Comparison of ENCODE assay signal across 9 cellular contexts in genomic region chr12:108826115-108826806, GRCh38. TPM values are rescaled to one million over a fixed set of nuclear protein-coding genes. Genes with fewer than 3 reads are reported as not detected.
DNase-seq lines count a peak whose midpoint lies in the region; FAIRE-seq and TF ChIP-seq lines count a peak whose summit lies in the region.
"Had no signal": no experiment of that assay in that cellular context is flagged by ENCODE, and none has a peak within 500 bp of the region (broad histone marks: within the 10 kb centered on the region; RNA-seq: fewer than 3 reads in every experiment).

No MANE protein-coding gene starts in this region.

- peaks cover 60% of the 10 kb centered on the region for H3K4me1 Mint-ChIP-seq in activated T-helper 1 cell treated with anti-CD3 and anti-CD28 coated beads, Interleukin-12 subunit alpha, Interleukin-12 subunit beta, Interleukin-2, Interleukin-4 antibody, amounts not matched to agents 30 ng/mL and 10 ng/mL and 1 ng/mL, durations not matched to agents 14 hours and 24 hours and 36 hours (ENCODE audit: low read depth)

- H3K4me3 ChIP-seq in cardiac muscle cell = no peak overlapping the region

- H3K36me3 ChIP-seq in cardiac muscle cell = peaks cover 25% of the 10 kb centered on the region

- H3K27ac Mint-ChIP-seq in activated T-helper 1 cell treated with anti-CD3 and anti-CD28 coated beads, Interleukin-12 subunit alpha, Interleukin-12 subunit beta, Interleukin-2, Interleukin-4 antibody, amounts not matched to agents 30 ng/mL and 10 ng/mL and 1 ng/mL, durations not matched to agents 14 hours and 24 hours and 36 hours = peak overlapping the region; percentile 53

- DNase-seq in A172 (ENCODE audit: low spot score) (peak; percentile 88), GOT3 (lab: John Stamatoyannopoulos, UW) (peak; percentile 22), cardiac muscle cell (ENCODE audit: low read depth in 1 of 2, low spot score in 1 of 2) (peak in 1 of 2 donors; percentile 94), putamen (ENCODE audit: low spot score) (peak; percentile 63), GM19238 (ENCODE audit: insufficient read length, low spot score) (no peak), GDM1 (lab: John Stamatoyannopoulos, UW) (no peak), D721Med (ENCODE audit: insufficient read length, low spot score) (no peak)
- no peak for DNase-seq in activated T-helper 1 cell treated with anti-CD3 and anti-CD28 coated beads, Interleukin-12 subunit alpha, Interleukin-12 subunit beta, Interleukin-2, Interleukin-4 antibody, amounts not matched to agents 30 ng/mL and 10 ng/mL and 1 ng/mL, durations not matched to agents 14 hours and 24 hours and 36 hours (ENCODE audit: low spot score)

- H3K36me3 Mint-ChIP-seq in activated T-helper 1 cell treated with anti-CD3 and anti-CD28 coated beads, Interleukin-12 subunit alpha, Interleukin-12 subunit beta, Interleukin-2, Interleukin-4 antibody, amounts not matched to agents 30 ng/mL and 10 ng/mL and 1 ng/mL, durations not matched to agents 14 hours and 24 hours and 36 hours (ENCODE audit: low read depth) = peaks cover 12% of the 10 kb centered on the region

- TF ChIP-seq CTCF in cardiac muscle cell (IDR thresholded peaks at IDR 0.05; ENCODE audit: low read depth, low read length) (peak; percentile 17), D721Med (IDR thresholded peaks at IDR 0.05; ENCODE audit: insufficient read depth, missing control alignments) (no peak)

- intact Hi-C loops in activated T-helper 1 cell treated with anti-CD3 and anti-CD28 coated beads, Interleukin-12 subunit alpha, Interleukin-12 subunit beta, Interleukin-2, Interleukin-4 antibody, amounts not matched to agents 30 ng/mL and 10 ng/mL and 1 ng/mL, durations not matched to agents 14 hours and 24 hours and 36 hours (cut with micrococcal nuclease) = loop anchor here (5.0 kb wide), 1 partner anchor 226 kb away; the partner anchor contains the start of gene USP30

- peak overlapping the region; percentile 48 for H3K4me3 Mint-ChIP-seq in activated T-helper 1 cell treated with anti-CD3 and anti-CD28 coated beads, Interleukin-12 subunit alpha, Interleukin-12 subunit beta, Interleukin-2, Interleukin-4 antibody, amounts not matched to agents 30 ng/mL and 10 ng/mL and 1 ng/mL, durations not matched to agents 14 hours and 24 hours and 36 hours

- peaks cover 22% of the 10 kb centered on the region for H3K4me1 ChIP-seq in cardiac muscle cell (ENCODE audit: low read depth)

- no peaks in the 10 kb centered on the region for H3K27me3 ChIP-seq in cardiac muscle cell

- H3K27ac ChIP-seq in cardiac muscle cell = peak overlapping the region; percentile 80

- no peaks in the 10 kb centered on the region for H3K27me3 Mint-ChIP-seq in activated T-helper 1 cell treated with anti-CD3 and anti-CD28 coated beads, Interleukin-12 subunit alpha, Interleukin-12 subunit beta, Interleukin-2, Interleukin-4 antibody, amounts not matched to agents 30 ng/mL and 10 ng/mL and 1 ng/mL, durations not matched to agents 14 hours and 24 hours and 36 hours (ENCODE audit: insufficient read depth)

- H3K9me3 Mint-ChIP-seq in activated T-helper 1 cell treated with anti-CD3 and anti-CD28 coated beads, Interleukin-12 subunit alpha, Interleukin-12 subunit beta, Interleukin-2, Interleukin-4 antibody, amounts not matched to agents 30 ng/mL and 10 ng/mL and 1 ng/mL, durations not matched to agents 14 hours and 24 hours and 36 hours = no peaks in the 10 kb centered on the region

- no peaks in the 10 kb centered on the region for H3K9me3 ChIP-seq in cardiac muscle cell (ENCODE audit: low read depth)

- FAIRE-seq in D721Med (lab: Jason Lieb, UNC) = no peak
- FAIRE-seq: endometrium had no signal

RNA-seq across cellular contexts. Expression of gene SSH1, which starts 31.1 kb away (rescaled TPM):
- 6.9 and 7.4 TPM in 2 replicates for total RNA-seq in A172 (2014; rRNA removed; shearing (Covaris generic))
- 25.6 and 26.6 TPM in 2 replicates for total RNA-seq in activated T-helper 1 cell treated with anti-CD3 and anti-CD28 coated beads, Interleukin-12 subunit alpha, Interleukin-12 subunit beta, Interleukin-2, Interleukin-4 antibody, amounts not matched to agents 30 ng/mL and 10 ng/mL and 1 ng/mL, durations not matched to agents 14 hours and 24 hours and 36 hours
- 15.9 and 26.1 TPM in 2 replicates for total RNA-seq in cardiac muscle cell
- polyA plus RNA-seq in cardiac muscle cell = 17.7 and 19.1 TPM in 2 replicates

RNA-seq across cellular contexts. Expression of gene DAO, which starts 53.6 kb away (rescaled TPM):
- not detected in 2 replicates for total RNA-seq in A172 (2014; rRNA removed; shearing (Covaris generic))
- total RNA-seq in activated T-helper 1 cell treated with anti-CD3 and anti-CD28 coated beads, Interleukin-12 subunit alpha, Interleukin-12 subunit beta, Interleukin-2, Interleukin-4 antibody, amounts not matched to agents 30 ng/mL and 10 ng/mL and 1 ng/mL, durations not matched to agents 14 hours and 24 hours and 36 hours = not detected in 2 replicates
- total RNA-seq in cardiac muscle cell = not detected in 2 replicates
- polyA plus RNA-seq in cardiac muscle cell = 0.72 TPM in 1 of 2 replicates, not detected in the other

Comparison
In these comparisons a context has a peak if more than half of its experiments do, and no peak if none do; other contexts are left out.
1. DNase-seq: peak in A172 (single experiment), GOT3 (single experiment) and putamen (single experiment); none in activated T-helper 1 cell treated with anti-CD3 and anti-CD28 coated beads, Interleukin-12 subunit alpha, Interleukin-12 subunit beta, Interleukin-2, Interleukin-4 antibody, amounts not matched to agents 30 ng/mL and 10 ng/mL and 1 ng/mL, durations not matched to agents 14 hours and 24 hours and 36 hours (single experiment), GM19238 (single experiment), GDM1 (single experiment) and D721Med (single experiment).